ENCODE assay signal across 21 cellular contexts in genomic region chrX:17798921-17799320, GRCh38.
"Had no signal": no experiment of that assay in that cellular context is flagged by ENCODE, and none has a peak within 500 bp of the region (broad histone marks: within the 10 kb centered on the region; RNA-seq: fewer than 3 reads in every experiment).

No MANE protein-coding gene starts in this region.

- H3K27ac Mint-ChIP-seq: dendritic cell treated with granulocyte-macrophage colony-stimulating factor and Interleukin-4, amounts not matched to agents 40 ng/mL and 50 ng/mL, for 4 days; effector memory CD8-positive, alpha-beta T cell; endodermal cell; mesothelial cell of epicardium had no signal

- H3K36me3 ChIP-seq: esophagus squamous epithelium, gastrocnemius medialis had no signal

- H3K27me3 Mint-ChIP-seq: effector memory CD8-positive, alpha-beta T cell had no signal

- H3K9me3 ChIP-seq: esophagus squamous epithelium, gastrocnemius medialis, heart right ventricle, left lung, lower lobe of right lung, mucosa of descending colon had no signal

- H3K4me1 Mint-ChIP-seq: mesothelial cell of epicardium had no signal

- H3K27ac ChIP-seq: coronary artery, epithelial cell of prostate, esophagus squamous epithelium, gastrocnemius medialis, heart right ventricle, left lung, lower lobe of right lung had no signal

- DNase-seq: effector CD8-positive, alpha-beta T cell; effector memory CD8-positive, alpha-beta T cell; endodermal cell; erythroblast; esophagus squamous epithelium; foreskin fibroblast; foreskin melanocyte; gastrocnemius medialis; glutamatergic neuron; heart right ventricle; hippocampal formation; left cardiac atrium; left lung; left ventricle myocardium superior; lower lobe of right lung; mesenchymal stem cell; mucosa of descending colon had no signal

- H3K27me3 ChIP-seq: esophagus squamous epithelium, gastrocnemius medialis, left lung had no signal

- H3K9me3 Mint-ChIP-seq: dendritic cell treated with granulocyte-macrophage colony-stimulating factor and Interleukin-4, amounts not matched to agents 40 ng/mL and 50 ng/mL, for 4 days; effector memory CD8-positive, alpha-beta T cell; mesothelial cell of epicardium had no signal

- H3K4me1 ChIP-seq: esophagus squamous epithelium, gastrocnemius medialis, heart right ventricle, left lung, lower lobe of right lung had no signal

- H3K4me3 ChIP-seq: coronary artery, esophagus squamous epithelium, gastrocnemius medialis, heart right ventricle, left lung, lower lobe of right lung, mucosa of descending colon had no signal

- H3K4me3 Mint-ChIP-seq: dendritic cell treated with granulocyte-macrophage colony-stimulating factor and Interleukin-4, amounts not matched to agents 40 ng/mL and 50 ng/mL, for 4 days; effector memory CD8-positive, alpha-beta T cell; endodermal cell; mesothelial cell of epicardium had no signal
